In the genomic region with DNA sequence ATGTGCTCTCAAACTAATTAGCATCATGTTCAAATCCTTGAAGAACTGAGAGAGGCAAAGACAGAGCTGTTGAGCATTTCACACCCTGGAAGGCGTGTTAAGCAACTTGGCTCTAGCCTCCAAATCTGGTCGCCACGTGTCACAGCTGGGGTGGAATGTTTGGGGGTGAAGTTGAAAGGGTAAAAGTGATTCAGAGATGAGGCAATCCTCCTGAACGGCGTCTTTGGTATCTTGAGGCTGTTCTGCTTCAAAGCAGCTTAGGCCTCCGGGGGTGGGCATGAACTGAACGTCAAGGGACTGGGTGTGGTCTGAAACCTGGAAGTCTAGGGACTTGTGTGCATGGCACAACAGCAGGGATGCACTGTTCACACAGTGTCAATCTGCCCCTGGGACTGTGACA, we compare ENCODE assay signal across 8 cellular contexts.
A peak's percentile ranks its signal among the peaks of the same experiment; 100 is the strongest.
DNase-seq lines count a peak whose midpoint lies in the region; ATAC-seq lines count a peak whose summit lies in the region.

No MANE protein-coding gene starts in this region.

- H3K27me3 Mint-ChIP-seq in naive thymus-derived CD8-positive, alpha-beta T cell, result no peaks in the 10 kb centered on the region

- H3K4me1 Mint-ChIP-seq in naive thymus-derived CD8-positive, alpha-beta T cell, result peaks cover 0 to 11% (median under 1%) of the 10 kb centered on the region in 4 donors

- DNase-seq in ELF-1 (ENCODE audit: low read depth, low spot score) (peak; percentile 34), RPMI7951 (ENCODE audit: low read depth) (peak; percentile 83), fibroblast of the conjunctiva (ENCODE audit: low read depth) (peak; percentile 82), sciatic nerve (ENCODE audit: low spot score) (peak; percentile 71), NCI-H1694 treated with DMSO at 0.1 percent for 48 hours (lab: John Stamatoyannopoulos, UW) (no peak)
- DNase-seq in naive thymus-derived CD8-positive, alpha-beta T cell, result no peak

- no peaks in the 10 kb centered on the region for H3K9me3 Mint-ChIP-seq in naive thymus-derived CD8-positive, alpha-beta T cell

- POLR2A ChIA-PET in naive thymus-derived CD8-positive, alpha-beta T cell (lab: Charles Lee), result no interaction called here

- ATAC-seq in sciatic nerve, result peak; percentile 64
- ATAC-seq in GM19455 (IDR thresholded peaks at IDR 0.05; ENCODE audit: unreplicated experiment), result no peak
- no peak for ATAC-seq in GM21390 (IDR thresholded peaks at IDR 0.05; ENCODE audit: unreplicated experiment)
- no peak for ATAC-seq in naive thymus-derived CD8-positive, alpha-beta T cell

- peak overlapping the region in 1 of 10 donors; percentile 46 for H3K27ac Mint-ChIP-seq in naive thymus-derived CD8-positive, alpha-beta T cell

- H3K36me3 Mint-ChIP-seq in naive thymus-derived CD8-positive, alpha-beta T cell, result peaks cover 0 to 73% (median 20%) of the 10 kb centered on the region in 3 donors

- no peak overlapping the region for H3K4me3 Mint-ChIP-seq in naive thymus-derived CD8-positive, alpha-beta T cell

- intact Hi-C loops in sciatic nerve (cut with DNase I), result loop anchor here (10.0 kb wide), 1 partner anchor 60 kb away; a partner anchor contains a TSS

Comparison
In these comparisons a context has a peak if more than half of its experiments do, and no peak if none do; other contexts are left out.
1. DNase-seq: peak in ELF-1 (single experiment), RPMI7951 (single experiment), fibroblast of the conjunctiva (single experiment) and sciatic nerve (single experiment); none in naive thymus-derived CD8-positive, alpha-beta T cell (0 of 10) and NCI-H1694 treated with DMSO at 0.1 percent for 48 hours (single experiment).